8 cellular contexts compared by ENCODE assay signal in genomic region chr22:18091916-18092526, GRCh38. TPM values are rescaled to one million over a fixed set of nuclear protein-coding genes. Genes with fewer than 3 reads are reported as not detected.
DNase-seq lines count a peak whose midpoint lies in the region; TF ChIP-seq lines count a peak whose summit lies in the region.

No MANE protein-coding gene starts in this region.

- peak; percentile 14 for TF ChIP-seq CTCF in fibroblast of pulmonary artery (IDR thresholded peaks at IDR 0.05; ENCODE audit: low read length, missing control alignments)

- H3K9ac ChIP-seq in GM23248: peak overlapping the region; percentile 84

- H3K9me3 ChIP-seq in GM23248 (ENCODE audit: low read depth): no peaks in the 10 kb centered on the region

- intact Hi-C loops in posterior vena cava (cut with DNase I): no loop called here

- no peaks in the 10 kb centered on the region for H3K27me3 ChIP-seq in GM23248 (replicated peaks; ENCODE audit: insufficient read depth)

- H3K4me1 ChIP-seq in GM23248 (ENCODE audit: insufficient read depth): peaks cover 15% of the 10 kb centered on the region

- H3F3A ChIP-seq in GM23248 (ENCODE audit: insufficient read depth): peaks cover 23% of the 10 kb centered on the region

- H4K20me1 ChIP-seq in GM23248 (ENCODE audit: insufficient read depth): no peaks in the 10 kb centered on the region

- H3K4me2 ChIP-seq in GM23248 (ENCODE audit: unreplicated experiment): peak overlapping the region; percentile 83

- in situ Hi-C loops in GM23248 (cut with MboI): no loop called here

- H2AFZ ChIP-seq in GM23248: peak overlapping the region; percentile 74

- H3K36me3 ChIP-seq in GM23248 (ENCODE audit: low read depth): no peaks in the 10 kb centered on the region

- DNase-seq in GM23248 (peak; percentile 92), fibroblast of pulmonary artery (ENCODE audit: low read depth) (peak; percentile 88), posterior vena cava (ENCODE audit: low spot score) (peak; percentile 88), cerebellum (ENCODE audit: low spot score) (no peak), NCI-H128 (lab: John Stamatoyannopoulos, UW; ENCODE audit: unreplicated experiment) (no peak), COR-L47 (lab: John Stamatoyannopoulos, UW) (no peak)
- DNase-seq in activated CD4-positive, alpha-beta T cell treated with anti-CD3 and anti-CD28 coated beads, Interleukin-2, amount 50 U/mL, for 1 hour: peak; percentile 47
- no peak for DNase-seq in effector CD8-positive, alpha-beta T cell (lab: John Stamatoyannopoulos, UW)

- WGBS in GM23248 (ENCODE audit: low coverage in 1 of 2, low lambda C conversion rate in 2 of 2, missing lambda C conversion rate in 2 of 2), 2 experiments: 2 to 5% methylated on average over 22 of the region's 22 CpGs

- H3K4me3 ChIP-seq in GM23248: peak overlapping the region; percentile 63
- peak overlapping the region; percentile 49 for H3K4me3 ChIP-seq in fibroblast of pulmonary artery (replicated peaks; ENCODE audit: low read depth, low read length)

- H3K27ac ChIP-seq in GM23248: peak overlapping the region; percentile 95

- H3K79me2 ChIP-seq in GM23248 (ENCODE audit: insufficient read depth): no peaks in the 10 kb centered on the region

- H3K9me2 ChIP-seq in GM23248 (ENCODE audit: insufficient read depth): no peaks in the 10 kb centered on the region

RNA-seq across cellular contexts. Expression of gene PEX26, which starts 14.2 kb away (rescaled TPM):
- total RNA-seq in GM23248 (2014; rRNA removed; shearing (Covaris generic)): 32.2 and 34.1 TPM in 2 replicates
- 4.0 and 4.7 TPM in 2 replicates for polyA plus RNA-seq in GM23248 (2016; fragmentation: Nextera tagmentation; extraction: Ambion mirVana)
- total RNA-seq in posterior vena cava (10 to 100 TPM; 25.5 to 28.5 TPM), cerebellum (22.4 TPM)

RNA-seq across cellular contexts. Expression of gene TUBA8, which starts 18.6 kb away (rescaled TPM):
- total RNA-seq in GM23248 (2014; rRNA removed; shearing (Covaris generic)): 0.32 TPM in 1 of 2 replicates, not detected in the other
- 0.13 TPM in 1 of 2 replicates, not detected in the other for polyA plus RNA-seq in GM23248 (2016; fragmentation: Nextera tagmentation; extraction: Ambion mirVana)
- total RNA-seq in posterior vena cava: 1 to 10 TPM; 2.3 to 2.8 TPM
- 7.3 TPM for total RNA-seq in cerebellum

RNA-seq across cellular contexts. Expression of gene USP18, which starts 57.9 kb away (rescaled TPM):
- 3.8 and 7.6 TPM in 2 replicates for total RNA-seq in GM23248 (2014; rRNA removed; shearing (Covaris generic))
- polyA plus RNA-seq in GM23248 (2016; fragmentation: Nextera tagmentation; extraction: Ambion mirVana): 2.1 and 2.4 TPM in 2 replicates
- total RNA-seq in posterior vena cava: 1 to 10 TPM; 5.9 to 8.1 TPM
- total RNA-seq in cerebellum: 1.8 TPM

Comparison
In these comparisons a context has a peak if more than half of its experiments do, and no peak if none do; other contexts are left out.
1. DNase-seq: peak in GM23248 (single experiment), activated CD4-positive, alpha-beta T cell treated with anti-CD3 and anti-CD28 coated beads, Interleukin-2, amount 50 U/mL, for 1 hour (single experiment), fibroblast of pulmonary artery (single experiment) and posterior vena cava (single experiment); none in effector CD8-positive, alpha-beta T cell (single experiment), cerebellum (single experiment), NCI-H128 (single experiment) and COR-L47 (single experiment).